8 cellular contexts compared by ENCODE assay signal in the genomic region with DNA sequence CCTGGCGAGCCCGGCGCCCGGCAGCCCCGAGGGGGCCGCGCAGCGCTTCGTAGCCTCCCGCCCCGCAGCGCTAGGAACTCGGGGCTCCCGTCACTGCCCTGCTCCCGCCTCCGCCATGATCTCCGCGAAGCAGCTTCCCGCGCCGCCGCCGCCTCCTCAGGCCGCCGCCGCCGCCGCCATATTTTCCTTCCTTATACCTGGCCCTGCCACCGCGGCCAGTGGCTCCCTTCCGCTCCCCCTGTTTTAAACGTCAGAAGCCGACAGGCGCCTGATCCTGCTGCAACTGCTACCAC. TPM values are rescaled to one million over a fixed set of nuclear protein-coding genes. Genes with fewer than 3 reads are reported as not detected.
DNase-seq lines count a peak whose midpoint lies in the region; ATAC-seq and TF ChIP-seq lines count a peak whose summit lies in the region.

No MANE protein-coding gene starts in this region.

- H3K27me3 Mint-ChIP-seq in activated CD4-positive, alpha-beta T cell treated with anti-CD3 and anti-CD28 coated beads for 36 hours: no peaks in the 10 kb centered on the region
- H3K27me3 Mint-ChIP-seq in neural progenitor cell (ENCODE audit: insufficient read depth, low read depth): peaks cover 7% of the 10 kb centered on the region

- BruUV-seq in PC-3 (replicated peaks; lab: Mats Ljungman, UMichigan): no TSS peak

- peaks cover 41% of the 10 kb centered on the region for H3K36me3 Mint-ChIP-seq in activated CD4-positive, alpha-beta T cell treated with anti-CD3 and anti-CD28 coated beads for 36 hours (ENCODE audit: low read depth)
- peaks cover 14% of the 10 kb centered on the region for H3K36me3 Mint-ChIP-seq in neural progenitor cell

- H3K27ac ChIP-seq in PC-3 (ENCODE audit: low read length): peak overlapping the region; percentile 96
- H3K27ac ChIP-seq in epithelial cell of prostate: peak overlapping the region; percentile 98
- peak overlapping the region; percentile 98 for H3K27ac ChIP-seq in neural progenitor cell

- H3K27me3 ChIP-seq in PC-3 (ENCODE audit: low read length): no peaks in the 10 kb centered on the region
- H3K27me3 ChIP-seq in neural progenitor cell: no peaks in the 10 kb centered on the region

- peak; percentile 36 for ATAC-seq in activated CD4-positive, alpha-beta T cell treated with anti-CD3 and anti-CD28 coated beads for 36 hours
- peak; percentile 33 for ATAC-seq in HG02840 (IDR thresholded peaks at IDR 0.05; ENCODE audit: low FRiP score, unreplicated experiment)
- ATAC-seq in PC-3: peak; percentile 31

- H3F3A ChIP-seq in PC-3 (ENCODE audit: low read length, unreplicated experiment) (no peaks in the 10 kb centered on the region), neural progenitor cell (ENCODE audit: low read depth) (peaks cover 18% of the 10 kb centered on the region)

- CTCF ChIA-PET in activated CD4-positive, alpha-beta T cell treated with anti-CD3 and anti-CD28 coated beads for 36 hours (lab: Charles Lee): no interaction called here
- CTCF ChIA-PET in PC-3 (lab: Charles Lee): no interaction called here

- H3K4me1 Mint-ChIP-seq in activated CD4-positive, alpha-beta T cell treated with anti-CD3 and anti-CD28 coated beads for 36 hours: peaks cover 26% of the 10 kb centered on the region
- H3K4me1 Mint-ChIP-seq in neural progenitor cell: peaks cover 19% of the 10 kb centered on the region

- H3K4me1 ChIP-seq in PC-3 (ENCODE audit: insufficient read depth, low read length) (peaks cover 15% of the 10 kb centered on the region), neural progenitor cell (peaks cover 17% of the 10 kb centered on the region)

- no peaks in the 10 kb centered on the region for H3K9me2 ChIP-seq in PC-3 (replicated peaks; ENCODE audit: low read length)

- intact Hi-C loops in activated CD4-positive, alpha-beta T cell treated with anti-CD3 and anti-CD28 coated beads for 36 hours (cut with DNase I, micrococcal nuclease): loop anchor here (1.0 to 10.0 kb wide), 17 partner anchors 15 to 1282 kb away; partner anchors contain the start of genes CCDC88C (in 2 of the 2), ATXN3 (in 1 of the 2), CALM1 (in 1 of the 2) and GOLGA5 (in 1 of the 2)
- intact Hi-C loops in PC-3 (cut with micrococcal nuclease): no loop called here

- H3K9me3 ChIP-seq in PC-3 (ENCODE audit: low read length) (no peaks in the 10 kb centered on the region), neural progenitor cell (ENCODE audit: low read depth) (no peaks in the 10 kb centered on the region)

- peak overlapping the region; percentile 94 for H2AFZ ChIP-seq in PC-3 (ENCODE audit: low read length)
- peak overlapping the region; percentile 69 for H2AFZ ChIP-seq in neural progenitor cell (replicated peaks)

- H4K20me1 ChIP-seq in PC-3 (ENCODE audit: low read length) (peaks cover 41% of the 10 kb centered on the region), neural progenitor cell (ENCODE audit: low read depth) (peaks cover 44% of the 10 kb centered on the region)

- peak overlapping the region; percentile 88 for H3K4me2 ChIP-seq in PC-3 (ENCODE audit: low read length)
- H3K4me2 ChIP-seq in neural progenitor cell: peak overlapping the region; percentile 90

- POLR2A ChIA-PET in activated CD4-positive, alpha-beta T cell treated with anti-CD3 and anti-CD28 coated beads for 36 hours (lab: Charles Lee): interaction anchor here (0.6 to 1.6 kb wide), 4 partner anchors 9 to 347 kb away, joined by 3 to 7 read pairs (median 3); no protein-coding TSS in a partner anchor
- POLR2A ChIA-PET in PC-3 (lab: Charles Lee; ENCODE audit: unreplicated experiment): interaction anchor here (0.5 kb wide), 1 partner anchor 832 kb away, joined by 4 read pairs; no protein-coding TSS in a partner anchor

- H3K9me3 Mint-ChIP-seq in activated CD4-positive, alpha-beta T cell treated with anti-CD3 and anti-CD28 coated beads for 36 hours (ENCODE audit: low read depth): no peaks in the 10 kb centered on the region
- H3K9me3 Mint-ChIP-seq in neural progenitor cell: no peaks in the 10 kb centered on the region

- peak overlapping the region; percentile 100 for H3K27ac Mint-ChIP-seq in activated CD4-positive, alpha-beta T cell treated with anti-CD3 and anti-CD28 coated beads for 36 hours
- peak overlapping the region; percentile 100 for H3K27ac Mint-ChIP-seq in neural progenitor cell

- peaks cover 16% of the 10 kb centered on the region; the same call in 1 of the 2 replicates for H3K36me3 ChIP-seq in PC-3 (ENCODE audit: low read depth, low read length)
- peaks cover 9% of the 10 kb centered on the region for H3K36me3 ChIP-seq in neural progenitor cell

- peak overlapping the region; percentile 96 for H3K4me3 Mint-ChIP-seq in activated CD4-positive, alpha-beta T cell treated with anti-CD3 and anti-CD28 coated beads for 36 hours
- peak overlapping the region; percentile 100 for H3K4me3 Mint-ChIP-seq in neural progenitor cell

- TF ChIP-seq CTCF in PC-3 (conservative IDR thresholded peaks at IDR 0.05; ENCODE audit: low read depth, low read length): no peak
- TF ChIP-seq CTCF in neural progenitor cell (IDR thresholded peaks at IDR 0.05): no peak

- DNase-seq in activated CD4-positive, alpha-beta T cell treated with anti-CD3 and anti-CD28 coated beads for 36 hours: no peak
- DNase-seq in activated CD4-positive, alpha-beta T cell treated with anti-CD3 and anti-CD28 coated beads, Interleukin-2, amount 50 U/mL, for 48 hours: no peak
- DNase-seq in PC-3 (no peak), epithelial cell of prostate (ENCODE audit: low read depth, low spot score) (no peak), neural progenitor cell (ENCODE audit: low spot score) (peak; percentile 78), cerebellar cortex (ENCODE audit: low spot score) (no peak), SIG-M5 (lab: John Stamatoyannopoulos, UW) (no peak)

- H3K9ac ChIP-seq in PC-3 (ENCODE audit: low read length): peak overlapping the region; percentile 100
- peak overlapping the region; percentile 96 for H3K9ac ChIP-seq in neural progenitor cell

- H3K79me2 ChIP-seq in PC-3 (ENCODE audit: low read length): peaks cover 56% of the 10 kb centered on the region
- H3K79me2 ChIP-seq in neural progenitor cell (ENCODE audit: low read depth): peaks cover 62% of the 10 kb centered on the region

- H3K4me3 ChIP-seq in PC-3 (ENCODE audit: low read length) (peak overlapping the region; percentile 90), neural progenitor cell (peak overlapping the region; percentile 86)

RNA-seq across cellular contexts. Expression of gene PPP4R3A, which starts 0.3 kb away (rescaled TPM):
- 100 to 1,000 TPM; 105 to 122 TPM for total RNA-seq in activated CD4-positive, alpha-beta T cell treated with anti-CD3 and anti-CD28 coated beads for 36 hours
- total RNA-seq in PC-3 (2014; rRNA removed): 74.4 and 82.9 TPM in 2 replicates
- total RNA-seq in neural progenitor cell (ENCODE audit: low replicate concordance): 81.5 and 98.9 TPM in 2 replicates
